Comparison of ENCODE assay signal across 22 cellular contexts in the genomic region with DNA sequence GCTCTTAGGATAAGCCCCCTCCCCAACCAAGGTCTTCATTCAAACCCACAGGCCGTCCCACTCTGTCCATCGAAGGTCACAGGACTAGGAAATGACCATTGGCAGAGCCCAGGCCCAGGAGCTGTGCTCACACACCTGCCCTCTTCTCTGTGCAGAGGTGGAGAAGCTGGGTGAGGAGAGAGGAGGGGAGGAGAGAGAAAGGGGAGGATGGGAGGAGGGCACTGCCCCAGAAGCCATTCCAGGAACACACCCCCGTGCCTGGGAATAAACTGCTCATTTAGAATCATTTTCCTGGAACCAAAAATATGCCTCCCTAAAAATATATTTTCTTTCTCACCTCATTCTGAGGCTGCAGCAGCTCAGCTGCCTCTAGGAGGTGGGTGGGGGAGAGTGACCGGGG.
"Had no signal": no experiment of that assay in that cellular context is flagged by ENCODE, and none has a peak within 500 bp of the region (broad histone marks: within the 10 kb centered on the region; RNA-seq: fewer than 3 reads in every experiment).

No MANE protein-coding gene starts in this region.

- H3K27ac Mint-ChIP-seq: activated CD4-positive, alpha-beta memory T cell treated with anti-CD3 and anti-CD28 coated beads for 36 hours; activated CD4-positive, alpha-beta T cell treated with anti-CD3 and anti-CD28 coated beads, Interleukin-2, amount 10 ng/mL, durations not matched to agents 24 days and 14 days; activated T-cell treated with anti-CD3 and anti-CD28 coated beads, Interleukin-2, amount 50 U/mL, for 24 hours; nephron; T-helper 17 cell had no signal

- H3K9me3 ChIP-seq: esophagus squamous epithelium, heart right ventricle, left lung, right atrium auricular region, suprapubic skin, tibial artery had no signal

- H3K4me1 ChIP-seq: parathyroid adenoma, tibial artery had no signal

- H3K27me3 ChIP-seq: brain microvascular endothelial cell, esophagus squamous epithelium, heart right ventricle, right atrium auricular region, suprapubic skin, tibial artery had no signal

- H3K36me3 Mint-ChIP-seq: activated CD4-positive, alpha-beta memory T cell treated with anti-CD3 and anti-CD28 coated beads for 36 hours; activated naive CD4-positive, alpha-beta T cell treated with anti-CD3 and anti-CD28 coated beads, Interleukin-2, amount 50 U/mL, for 72 hours had no signal

- H3K9ac ChIP-seq: parathyroid adenoma had no signal

- H3K4me3 Mint-ChIP-seq: activated CD4-positive, alpha-beta memory T cell treated with anti-CD3 and anti-CD28 coated beads for 36 hours; activated CD4-positive, alpha-beta T cell treated with anti-CD3 and anti-CD28 coated beads, Interleukin-2, amount 10 ng/mL, durations not matched to agents 24 days and 14 days; activated T-cell treated with anti-CD3 and anti-CD28 coated beads, Interleukin-2, amount 50 U/mL, for 24 hours; nephron; T-helper 17 cell had no signal

- H3K4me3 ChIP-seq: esophagus squamous epithelium, heart right ventricle, left lung, right atrium auricular region, suprapubic skin, tibial artery had no signal

- H3K9me3 Mint-ChIP-seq: activated CD4-positive, alpha-beta memory T cell treated with anti-CD3 and anti-CD28 coated beads for 36 hours; activated CD4-positive, alpha-beta T cell treated with anti-CD3 and anti-CD28 coated beads, Interleukin-2, amount 10 ng/mL, durations not matched to agents 24 days and 14 days; activated naive CD4-positive, alpha-beta T cell treated with anti-CD3 and anti-CD28 coated beads, Interleukin-2, amount 50 U/mL, for 72 hours; activated T-cell treated with anti-CD3 and anti-CD28 coated beads, Interleukin-2, amount 50 U/mL, for 24 hours; nephron had no signal

- H3K27ac ChIP-seq: brain microvascular endothelial cell, epithelial cell of prostate, esophagus squamous epithelium, left lung, parathyroid adenoma, right atrium auricular region, suprapubic skin, tibial artery, WERI-Rb-1 had no signal

- ATAC-seq: activated CD4-positive, CD25-positive, alpha-beta regulatory T cell treated with anti-CD3 and anti-CD28 coated beads, Interleukin-2, amount 50 U/mL, for 24 hours; activated naive CD4-positive, alpha-beta T cell treated with anti-CD3 and anti-CD28 coated beads, Interleukin-2, amount 50 U/mL, for 72 hours; heart right ventricle; left lung; T-helper 17 cell had no signal

- H3K36me3 ChIP-seq: brain microvascular endothelial cell, esophagus squamous epithelium, heart right ventricle, left lung, right atrium auricular region, suprapubic skin, tibial artery, WERI-Rb-1 had no signal

- DNase-seq: activated CD4-positive, alpha-beta memory T cell treated with anti-CD3 and anti-CD28 coated beads for 36 hours; activated CD4-positive, alpha-beta T cell treated with anti-CD3 and anti-CD28 coated beads, Interleukin-2, amount 10 ng/mL, durations not matched to agents 24 days and 14 days; activated CD8-positive, alpha-beta memory T cell treated with anti-CD3 and anti-CD28 coated beads, Interleukin-2, amount 50 U/mL, for 48 hours; activated gamma-delta T cell; activated T-cell treated with anti-CD3 and anti-CD28 coated beads, Interleukin-2, amount 50 U/mL, for 24 hours; brain microvascular endothelial cell; esophagus squamous epithelium; foreskin melanocyte; heart right ventricle; stimulated activated naive CD4-positive, alpha-beta T cell; T-helper 17 cell; T1000; WERI-Rb-1 had no signal
